In the genomic region with DNA sequence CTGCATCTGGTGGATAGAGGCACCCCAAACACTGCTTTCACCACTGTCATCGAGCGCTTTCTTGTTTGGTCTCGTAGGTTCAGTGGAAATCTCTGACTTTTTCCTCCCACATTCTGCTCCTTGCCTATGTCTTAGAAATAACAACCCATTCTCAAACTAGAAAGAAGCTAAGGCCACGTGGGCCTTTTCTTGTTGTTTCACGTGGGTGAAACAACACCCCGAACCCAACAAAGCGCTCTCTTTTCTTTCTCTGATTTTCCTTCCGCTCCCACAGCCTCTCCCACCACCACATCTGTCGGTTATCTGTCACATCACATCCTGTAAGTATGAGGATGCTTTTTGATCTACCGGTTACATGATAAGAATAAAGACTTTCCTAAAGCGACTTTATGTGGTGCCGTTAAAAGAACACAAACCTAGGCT, we compare ENCODE assay signal across 12 cellular contexts.
DNase-seq lines count a peak whose midpoint lies in the region; ATAC-seq lines count a peak whose summit lies in the region.
"Had no signal": no experiment of that assay in that cellular context is flagged by ENCODE, and none has a peak within 500 bp of the region (broad histone marks: within the 10 kb centered on the region; RNA-seq: fewer than 3 reads in every experiment).

No MANE protein-coding gene starts in this region.

- ATAC-seq in HG02870 (IDR thresholded peaks at IDR 0.05; ENCODE audit: unreplicated experiment) = no peak
- ATAC-seq in Right ventricle myocardium superior (ENCODE audit: poor library complexity) = no peak
- no peak for ATAC-seq in HG02642 (IDR thresholded peaks at IDR 0.05; ENCODE audit: poor library complexity, unreplicated experiment)
- ATAC-seq: SK-N-SH treated with all-trans-retinoic acid at 6 μM for 48 hours had no signal

- intact Hi-C loops in Right ventricle myocardium superior (cut with DNase I) = no loop called here

- peak; percentile 49 for DNase-seq in stimulated activated CD4-positive, alpha-beta T cell treated with anti-CD3 and anti-CD28 coated beads, Interleukin-15, amount 100 ng/mL, for 24 hours
- DNase-seq in stimulated activated CD4-positive, alpha-beta T cell treated with anti-CD3 and anti-CD28 coated beads, Interleukin-4, amount 100 ng/mL, for 1 hour = no peak
- DNase-seq in activated T-cell treated with anti-CD3 and anti-CD28 coated beads for 4 hours = peak; percentile 16
- peak; percentile 64 for DNase-seq in central memory CD4-positive, alpha-beta T cell
- no peak for DNase-seq in NCI-H1694 treated with DMSO at 0.1 percent for 48 hours (lab: John Stamatoyannopoulos, UW)
- no peak for DNase-seq in Right ventricle myocardium superior
- DNase-seq: ACHN, H7, NCI-H526 treated with DMSO at 0.1 percent for 48 hours had no signal

Comparison
In these comparisons a context has a peak if more than half of its experiments do, and no peak if none do; other contexts are left out.
1. DNase-seq: peak in stimulated activated CD4-positive, alpha-beta T cell treated with anti-CD3 and anti-CD28 coated beads, Interleukin-15, amount 100 ng/mL, for 24 hours (single experiment), activated T-cell treated with anti-CD3 and anti-CD28 coated beads for 4 hours (single experiment) and central memory CD4-positive, alpha-beta T cell (single experiment); none in stimulated activated CD4-positive, alpha-beta T cell treated with anti-CD3 and anti-CD28 coated beads, Interleukin-4, amount 100 ng/mL, for 1 hour (single experiment), NCI-H1694 treated with DMSO at 0.1 percent for 48 hours (single experiment) and Right ventricle myocardium superior (single experiment).